In the genomic region with DNA sequence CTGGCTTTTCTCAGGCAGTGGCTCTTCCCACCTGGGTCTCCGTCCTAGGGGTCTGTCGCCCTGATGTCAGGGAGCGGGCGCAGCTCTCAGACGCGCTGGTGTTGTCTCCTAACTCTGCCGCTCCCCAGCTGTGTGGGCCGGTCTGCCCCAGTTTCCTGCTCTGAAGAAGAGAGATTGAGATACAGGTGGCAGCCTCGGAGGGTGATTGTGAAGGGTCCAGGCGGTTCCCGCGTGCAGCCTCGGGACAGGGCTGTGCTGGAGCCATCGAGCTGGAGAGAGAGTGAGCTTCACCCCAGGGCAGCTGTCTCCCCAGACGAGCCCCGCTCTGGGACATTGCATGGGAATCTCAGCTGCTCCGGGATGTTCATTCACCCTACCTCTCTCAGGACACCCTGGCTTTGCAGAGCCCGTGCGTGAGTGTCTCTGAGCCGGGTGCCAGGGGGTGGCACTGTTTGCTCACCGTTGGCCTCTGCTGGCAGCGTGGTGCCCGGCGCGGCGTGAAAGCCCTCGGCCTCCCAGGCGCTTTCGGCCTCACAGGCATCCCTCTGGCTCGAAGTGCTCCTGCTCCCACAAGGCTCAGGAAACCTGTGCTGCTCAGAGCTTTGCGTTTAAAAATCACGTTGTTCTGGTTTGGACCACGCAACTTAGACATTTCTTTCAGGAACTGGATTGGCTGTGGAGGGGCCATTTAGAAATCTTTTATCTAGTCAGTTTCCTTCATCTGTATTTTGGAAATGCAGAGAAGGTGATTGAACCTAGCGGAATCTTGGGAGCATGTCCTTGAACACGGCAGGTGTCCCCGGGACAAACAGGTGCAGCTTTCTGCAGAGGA, we compare ENCODE assay signal across 8 cellular contexts. TPM values are rescaled to one million over a fixed set of nuclear protein-coding genes. Genes with fewer than 3 reads are reported as not detected.
DNase-seq lines count a peak whose midpoint lies in the region; ATAC-seq and TF ChIP-seq lines count a peak whose summit lies in the region.

No MANE protein-coding gene starts in this region.

- TF ChIP-seq POLR2A in vagina (IDR thresholded peaks at IDR 0.05), result no peak

- H3K4me3 ChIP-seq in GM06990 (replicated peaks; ENCODE audit: low read depth, low read length), result no peak overlapping the region
- H3K4me3 ChIP-seq in OCI-LY1 (ENCODE audit: low read depth, low read length, poor library complexity, severe bottlenecking), result no peak overlapping the region
- H3K4me3 ChIP-seq in ascending aorta, result no peak overlapping the region
- H3K4me3 ChIP-seq in vagina, result no peak overlapping the region

- H3K27ac ChIP-seq in OCI-LY1 (ENCODE audit: low read depth, low read length, poor library complexity, severe bottlenecking) (no peak overlapping the region), ascending aorta (no peak overlapping the region), vagina (no peak overlapping the region)

- TF ChIP-seq CTCF in GM06990 (IDR thresholded peaks at IDR 0.05; ENCODE audit: insufficient read depth, low read length, poor library complexity, severe bottlenecking) (peak; percentile 36), OCI-LY1 (IDR thresholded peaks at IDR 0.05; ENCODE audit: low read length) (peak; percentile 66), ascending aorta (IDR thresholded peaks at IDR 0.05) (peak; percentile 29 to 60 (median 47)), vagina (IDR thresholded peaks at IDR 0.05) (no peak)

- no peaks in the 10 kb centered on the region for H4K20me1 ChIP-seq in OCI-LY1 (ENCODE audit: insufficient read depth, low read length)

- H3K9me3 ChIP-seq in OCI-LY1 (ENCODE audit: low read length) (no peaks in the 10 kb centered on the region), ascending aorta (no peaks in the 10 kb centered on the region), vagina (no peaks in the 10 kb centered on the region)

- no peak overlapping the region for H3K27ac Mint-ChIP-seq in stimulated activated effector memory CD8-positive, alpha-beta T cell treated with anti-CD3 and anti-CD28 coated beads, Interleukin-12 subunit alpha, Interleukin-12 subunit beta, amount 100 ng/mL, for 72 hours

- DNase-seq in AG08395 (ENCODE audit: low spot score) (peak; percentile 76), GM06990 (ENCODE audit: extremely low read depth, insufficient read length) (no peak), ascending aorta (ENCODE audit: low spot score in 2 of 2) (no peak), iPS-NIHi11 (ENCODE audit: low spot score) (peak; percentile 74), vagina (ENCODE audit: extremely low spot score in 2 of 2) (no peak)
- no peak for DNase-seq in stimulated activated effector memory CD8-positive, alpha-beta T cell treated with anti-CD3 and anti-CD28 coated beads, Interleukin-12 subunit alpha, Interleukin-12 subunit beta, amount 100 ng/mL, for 72 hours (ENCODE audit: low spot score in 2 of 2)

- H3K4me2 ChIP-seq in OCI-LY1 (ENCODE audit: low read length), result no peak overlapping the region

- intact Hi-C loops in ascending aorta (cut with DNase I), result loop anchor here (5.0 kb wide), 1 partner anchor 238 kb away; no protein-coding TSS in a partner anchor
- intact Hi-C loops in vagina (cut with DNase I), result no loop called here

- H3K9me3 Mint-ChIP-seq in stimulated activated effector memory CD8-positive, alpha-beta T cell treated with anti-CD3 and anti-CD28 coated beads, Interleukin-12 subunit alpha, Interleukin-12 subunit beta, amount 100 ng/mL, for 72 hours, result no peaks in the 10 kb centered on the region

- H3K27me3 ChIP-seq in GM06990 (replicated peaks; ENCODE audit: control insufficient read depth, insufficient read depth, low read length) (no peaks in the 10 kb centered on the region; the same call in 1 of the 2 replicates), OCI-LY1 (ENCODE audit: insufficient read depth, low read length) (peaks cover 7% of the 10 kb centered on the region; the same call in 1 of the 2 replicates), ascending aorta (peaks cover 13% of the 10 kb centered on the region), vagina (no peaks in the 10 kb centered on the region)

- no peak overlapping the region for H2AFZ ChIP-seq in OCI-LY1 (ENCODE audit: low read length)

- no peaks in the 10 kb centered on the region for H3K4me1 ChIP-seq in OCI-LY1 (ENCODE audit: insufficient read depth, low read length, severe bottlenecking)
- H3K4me1 ChIP-seq in ascending aorta, result no peaks in the 10 kb centered on the region
- peaks cover 7% of the 10 kb centered on the region for H3K4me1 ChIP-seq in vagina

- no peak overlapping the region for H3K9ac ChIP-seq in OCI-LY1 (ENCODE audit: low read length)

- no peaks in the 10 kb centered on the region for H3F3A ChIP-seq in OCI-LY1 (ENCODE audit: insufficient read depth, low read length)

- H3K4me3 Mint-ChIP-seq in stimulated activated effector memory CD8-positive, alpha-beta T cell treated with anti-CD3 and anti-CD28 coated beads, Interleukin-12 subunit alpha, Interleukin-12 subunit beta, amount 100 ng/mL, for 72 hours, result no peak overlapping the region

- peaks cover 1% of the 10 kb centered on the region for H3K36me3 Mint-ChIP-seq in stimulated activated effector memory CD8-positive, alpha-beta T cell treated with anti-CD3 and anti-CD28 coated beads, Interleukin-12 subunit alpha, Interleukin-12 subunit beta, amount 100 ng/mL, for 72 hours

- H3K4me1 Mint-ChIP-seq in stimulated activated effector memory CD8-positive, alpha-beta T cell treated with anti-CD3 and anti-CD28 coated beads, Interleukin-12 subunit alpha, Interleukin-12 subunit beta, amount 100 ng/mL, for 72 hours, result peaks cover 10% of the 10 kb centered on the region

- no peaks in the 10 kb centered on the region for H3K9me2 ChIP-seq in OCI-LY1 (ENCODE audit: low read depth, low read length)

- H3K36me3 ChIP-seq in GM06990 (ENCODE audit: control insufficient read depth, insufficient read depth, low read length), result no peaks in the 10 kb centered on the region
- H3K36me3 ChIP-seq in OCI-LY1 (ENCODE audit: insufficient read depth, low read length), result no peaks in the 10 kb centered on the region; the same call in 1 of the 2 replicates
- no peaks in the 10 kb centered on the region for H3K36me3 ChIP-seq in ascending aorta
- H3K36me3 ChIP-seq in vagina, result no peaks in the 10 kb centered on the region

- no peaks in the 10 kb centered on the region for H3K79me2 ChIP-seq in OCI-LY1 (ENCODE audit: insufficient read depth, low read length)

- ATAC-seq in stimulated activated effector memory CD8-positive, alpha-beta T cell treated with anti-CD3 and anti-CD28 coated beads, Interleukin-12 subunit alpha, Interleukin-12 subunit beta, amount 100 ng/mL, for 72 hours, result peak; percentile 66
- ATAC-seq in HG03045 (IDR thresholded peaks at IDR 0.05; ENCODE audit: unreplicated experiment), result no peak

RNA-seq across cellular contexts. Expression of a gene that starts 33.8 kb away (rescaled TPM):
- total RNA-seq in ascending aorta (5.6 TPM), vagina (30.9 TPM)

RNA-seq across cellular contexts. Expression of a gene that starts 38.9 kb away (rescaled TPM):
- total RNA-seq in ascending aorta (not detected), vagina (not detected)

Comparison
In these comparisons a context has a peak if more than half of its experiments do, and no peak if none do; other contexts are left out.
1. DNase-seq: peak in AG08395 (single experiment) and iPS-NIHi11 (single experiment); none in GM06990 (single experiment), ascending aorta (0 of 2), stimulated activated effector memory CD8-positive, alpha-beta T cell treated with anti-CD3 and anti-CD28 coated beads, Interleukin-12 subunit alpha, Interleukin-12 subunit beta, amount 100 ng/mL, for 72 hours (0 of 2) and vagina (0 of 2).
2. CTCF ChIP-seq: peak in GM06990 (single experiment), OCI-LY1 (single experiment) and ascending aorta (3 of 3); none in vagina (0 of 3).